8 cellular contexts compared by ENCODE assay signal in the genomic region with DNA sequence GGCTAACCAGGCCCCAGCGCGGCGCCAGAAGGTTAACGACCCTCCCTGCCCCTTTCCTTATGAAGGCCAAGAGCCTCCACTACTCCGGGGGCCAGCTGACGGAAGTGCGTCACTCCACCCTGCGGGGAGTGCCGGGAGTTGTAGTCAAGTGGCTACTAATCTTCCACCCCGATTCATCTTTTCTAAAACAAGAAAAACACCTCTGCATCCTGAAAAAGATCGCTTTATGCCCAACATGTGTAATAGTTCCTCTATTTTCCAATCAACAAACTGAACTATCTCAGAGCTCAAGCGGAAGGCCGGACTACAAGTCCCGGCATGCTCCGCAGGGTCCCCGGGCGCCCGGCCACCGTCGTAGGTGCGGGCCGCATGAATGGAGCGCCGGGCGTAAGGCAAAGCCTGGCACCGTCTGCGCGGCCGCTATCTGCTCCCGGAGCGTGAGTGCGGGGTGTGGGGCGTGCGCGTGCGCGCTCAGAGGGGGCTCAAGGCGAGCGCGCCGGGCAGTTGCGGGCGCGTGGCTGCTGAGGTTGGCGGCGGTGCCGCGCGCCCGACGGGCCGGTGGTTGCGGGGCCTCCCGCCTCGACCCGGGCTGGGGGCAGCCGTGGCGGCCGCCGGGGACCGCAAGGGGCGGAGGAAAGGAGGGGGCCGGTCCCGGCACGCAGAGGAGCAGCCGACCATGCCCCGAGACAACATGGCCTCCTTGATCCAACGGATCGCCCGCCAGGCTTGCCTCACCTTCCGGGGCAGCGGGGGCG. TPM values are rescaled to one million over a fixed set of nuclear protein-coding genes. Genes with fewer than 3 reads are reported as not detected.
A peak's percentile ranks its signal among the peaks of the same experiment; 100 is the strongest.
DNase-seq lines count a peak whose midpoint lies in the region; ATAC-seq and TF ChIP-seq lines count a peak whose summit lies in the region.

A gene (plus strand): TSS at position 337 of the 755 bp plus-strand sequence. CDS start 340 bp downstream, at position 677.

- H3K4me1 ChIP-seq in CD8-positive, alpha-beta T cell (ENCODE audit: insufficient read depth, low read length) = peaks cover 29% of the 10 kb centered on the region

- no peaks in the 10 kb centered on the region for H3K27me3 Mint-ChIP-seq in CD8-positive, alpha-beta T cell (ENCODE audit: low read depth)
- peaks cover 10 to 13% of the 10 kb centered on the region in 2 donors for H3K27me3 Mint-ChIP-seq in effector memory CD8-positive, alpha-beta T cell
- H3K27me3 Mint-ChIP-seq in memory B cell = no peaks in the 10 kb centered on the region

- DNase-seq in CD8-positive, alpha-beta T cell = peak; percentile 52 to 85 (median 77)
- DNase-seq in NCI-H82 treated with DMSO at 0.1 percent for 48 hours (lab: John Stamatoyannopoulos, UW; ENCODE audit: unreplicated experiment) (peak; percentile 79), memory B cell (ENCODE audit: low spot score in 2 of 2) (peak; percentile 78 to 79)
- peak; percentile 55 to 62 (median 58) for DNase-seq in activated CD8-positive, alpha-beta memory T cell treated with anti-CD3 and anti-CD28 coated beads for 48 hours (ENCODE audit: low read depth in 2 of 3, low spot score in 2 of 3)
- DNase-seq in effector memory CD8-positive, alpha-beta T cell = peak; percentile 72 to 78 (median 74)
- peak; percentile 67 for DNase-seq in stimulated activated CD8-positive, alpha-beta memory T cell treated with anti-CD3 and anti-CD28 coated beads, Interleukin-12 subunit alpha, Interleukin-12 subunit beta, amount 100 ng/mL, for 24 hours (ENCODE audit: extremely low read depth)

- no peaks in the 10 kb centered on the region for H3K36me3 ChIP-seq in CD8-positive, alpha-beta T cell (ENCODE audit: insufficient read depth, low read length)

- CTCF ChIA-PET in CD8-positive, alpha-beta T cell (lab: Charles Lee) = interaction anchor here (1.0 to 1.6 kb wide), 2 partner anchors 12 to 14 kb away, joined by 4 to 5 read pairs; no protein-coding TSS in a partner anchor

- ATAC-seq in CD8-positive, alpha-beta T cell = peak; percentile 88
- ATAC-seq in GM19452 (IDR thresholded peaks at IDR 0.05; ENCODE audit: unreplicated experiment) (peak; percentile 94), HG03571 (IDR thresholded peaks at IDR 0.05; ENCODE audit: unreplicated experiment) (peak; percentile 87), memory B cell (ENCODE audit: low read depth) (peak; percentile 88)
- ATAC-seq in effector memory CD8-positive, alpha-beta T cell (replicated peaks) = peak; percentile 86

- peaks cover 26% of the 10 kb centered on the region for H3K36me3 Mint-ChIP-seq in CD8-positive, alpha-beta T cell
- peaks cover 25% of the 10 kb centered on the region for H3K36me3 Mint-ChIP-seq in effector memory CD8-positive, alpha-beta T cell (ENCODE audit: insufficient read depth)
- peaks cover 2% of the 10 kb centered on the region for H3K36me3 Mint-ChIP-seq in memory B cell

- peak within 1 kb of the TSS; percentile 88 for H3K4me3 ChIP-seq in CD8-positive, alpha-beta T cell (ENCODE audit: low read depth, low read length)

- H3K27me3 ChIP-seq in CD8-positive, alpha-beta T cell (ENCODE audit: insufficient read depth, low read length) = no peaks in the 10 kb centered on the region

- peak within 1 kb of the TSS; percentile 76 for H3K27ac ChIP-seq in CD8-positive, alpha-beta T cell (ENCODE audit: low read depth, low read length)

- H3K9me3 Mint-ChIP-seq in CD8-positive, alpha-beta T cell = no peaks in the 10 kb centered on the region
- no peaks in the 10 kb centered on the region for H3K9me3 Mint-ChIP-seq in effector memory CD8-positive, alpha-beta T cell
- H3K9me3 Mint-ChIP-seq in memory B cell = no peaks in the 10 kb centered on the region

- no peaks in the 10 kb centered on the region for H3K9me3 ChIP-seq in CD8-positive, alpha-beta T cell (ENCODE audit: low read length)

- peak within 1 kb of the TSS; percentile 97 for H3K4me3 Mint-ChIP-seq in CD8-positive, alpha-beta T cell
- peak within 1 kb of the TSS; percentile 87 to 98 for H3K4me3 Mint-ChIP-seq in effector memory CD8-positive, alpha-beta T cell
- H3K4me3 Mint-ChIP-seq in memory B cell = peak within 1 kb of the TSS; percentile 98

- peak within 1 kb of the TSS; percentile 99 for H3K27ac Mint-ChIP-seq in CD8-positive, alpha-beta T cell
- H3K27ac Mint-ChIP-seq in effector memory CD8-positive, alpha-beta T cell = peak within 1 kb of the TSS; percentile 96 to 99
- H3K27ac Mint-ChIP-seq in memory B cell = peak within 1 kb of the TSS; percentile 99

- H3K4me1 Mint-ChIP-seq in CD8-positive, alpha-beta T cell (ENCODE audit: low read depth) = peaks cover 40% of the 10 kb centered on the region
- H3K4me1 Mint-ChIP-seq in effector memory CD8-positive, alpha-beta T cell (ENCODE audit: low read depth in 2 of 2) = peaks cover 20 to 38% of the 10 kb centered on the region in 2 donors
- H3K4me1 Mint-ChIP-seq in memory B cell = peaks cover 18% of the 10 kb centered on the region

- TF ChIP-seq CTCF in CD8-positive, alpha-beta T cell (IDR thresholded peaks at IDR 0.05) = no peak

- intact Hi-C loops in CD8-positive, alpha-beta T cell (cut with DNase I, micrococcal nuclease) = loop anchor here (1.0 to 5.0 kb wide), 8 partner anchors 12 to 329 kb away; a partner anchor contains a TSS

- POLR2A ChIA-PET in CD8-positive, alpha-beta T cell (lab: Charles Lee) = interaction anchor here (0.9 to 5.2 kb wide), 7 partner anchors 11 to 167 kb away, joined by 3 to 45 read pairs (median 6); a partner anchor contains a TSS

RNA-seq across cellular contexts. Expression of the gene that starts here (rescaled TPM):
- 10 to 100 TPM; 12.7 to 13.1 TPM for total RNA-seq in CD8-positive, alpha-beta T cell

Comparison
In these comparisons a context has a peak if more than half of its experiments do, and no peak if none do; other contexts are left out.
1. Peak in every context shown above with its lines: DNase-seq, ATAC-seq, H3K4me3 ChIP-seq and H3K27ac ChIP-seq.